8 cellular contexts compared by ENCODE assay signal in the genomic region with DNA sequence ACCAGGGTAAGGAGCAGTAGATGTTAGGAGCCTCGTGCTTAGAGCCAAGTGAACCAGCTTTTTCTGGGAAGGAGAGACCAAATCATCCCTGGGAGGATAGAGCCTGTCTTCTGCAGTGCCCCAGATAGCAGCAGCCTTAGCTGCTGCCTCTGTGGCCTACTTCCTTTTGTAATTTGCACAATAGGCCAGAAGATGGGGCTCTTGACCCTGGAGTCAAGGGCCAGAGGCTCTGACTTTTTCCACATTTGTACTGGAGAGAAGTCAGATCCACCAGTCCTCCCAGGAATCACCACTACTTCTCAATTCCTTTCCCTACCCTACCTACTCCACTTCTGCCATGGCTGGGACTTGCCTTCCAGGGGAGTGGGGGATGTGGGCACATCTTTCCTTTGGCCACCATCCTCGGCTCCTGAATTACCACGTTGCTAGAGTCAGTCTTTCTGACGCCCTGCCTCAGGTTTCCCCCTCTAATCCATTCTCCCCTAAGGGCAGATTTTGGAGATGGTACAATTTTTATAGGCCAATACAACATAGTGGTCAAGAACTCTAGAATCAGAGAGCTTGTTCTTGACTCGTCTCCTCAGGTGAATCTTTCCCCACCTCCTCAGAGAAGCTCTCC. TPM values are rescaled to one million over a fixed set of nuclear protein-coding genes. Genes with fewer than 3 reads are reported as not detected.
DNase-seq lines count a peak whose midpoint lies in the region; ATAC-seq and TF ChIP-seq lines count a peak whose summit lies in the region.

No MANE protein-coding gene starts in this region.

- no peaks in the 10 kb centered on the region for H4K20me1 ChIP-seq in hepatocyte (ENCODE audit: insufficient read depth, poor library complexity, severe bottlenecking)

- H3K36me3 ChIP-seq in hepatocyte (replicated peaks; ENCODE audit: insufficient read depth, low read depth) = no peaks in the 10 kb centered on the region
- H3K36me3 ChIP-seq in vagina = no peaks in the 10 kb centered on the region

- no peaks in the 10 kb centered on the region for H3K9me2 ChIP-seq in hepatocyte (replicated peaks; ENCODE audit: insufficient read depth)

- 60% methylated on average over 5 of the region's 5 CpGs for WGBS in hepatocyte (ENCODE audit: low lambda C conversion rate, missing lambda C conversion rate)

- no peaks in the 10 kb centered on the region for H3K4me1 ChIP-seq in hepatocyte (ENCODE audit: insufficient read depth)
- H3K4me1 ChIP-seq in vagina = peaks cover 12% of the 10 kb centered on the region

- H3K79me2 ChIP-seq in hepatocyte = no peaks in the 10 kb centered on the region

- no peak overlapping the region for H2AFZ ChIP-seq in hepatocyte

- H3K27me3 ChIP-seq in hepatocyte (no peaks in the 10 kb centered on the region), vagina (no peaks in the 10 kb centered on the region)

- H3K4me3 ChIP-seq in hepatocyte (no peak overlapping the region), vagina (no peak overlapping the region)

- H3K27ac ChIP-seq in hepatocyte (no peak overlapping the region), vagina (no peak overlapping the region)

- H3K4me2 ChIP-seq in hepatocyte = no peak overlapping the region

- TF ChIP-seq CTCF in hepatocyte (IDR thresholded peaks at IDR 0.05; ENCODE audit: poor library complexity) (peak; percentile 70), vagina (IDR thresholded peaks at IDR 0.05) (peak in 1 of 3 experiments; percentile 8)

- intact Hi-C loops in vagina (cut with DNase I) = no loop called here

- no peak for ATAC-seq in HG03108 (IDR thresholded peaks at IDR 0.05; ENCODE audit: unreplicated experiment)

- DNase-seq in GM03348 (ENCODE audit: low spot score) = peak; percentile 83
- peak; percentile 72 for DNase-seq in M059J (ENCODE audit: low read depth)
- peak; percentile 59 for DNase-seq in RKO (ENCODE audit: low spot score)
- DNase-seq in anterior cingulate cortex (lab: John Stamatoyannopoulos, UW) = peak in 47 of 58 donors; percentile 3 to 84 (median 34)
- DNase-seq in hepatocyte (ENCODE audit: low spot score) = peak; percentile 82
- DNase-seq in smooth muscle cell of the brain vasculature (ENCODE audit: low read depth, low spot score) = peak; percentile 24
- no peak for DNase-seq in vagina (ENCODE audit: extremely low spot score in 2 of 2)

- no peak for TF ChIP-seq POLR2A in vagina (IDR thresholded peaks at IDR 0.05)

- no peaks in the 10 kb centered on the region for H3K9me3 ChIP-seq in hepatocyte (ENCODE audit: low read depth)
- H3K9me3 ChIP-seq in vagina = no peaks in the 10 kb centered on the region

RNA-seq across cellular contexts. Expression of gene SLC4A8, which starts 3.3 kb away (rescaled TPM):
- 2.5 and 12.3 TPM in 2 replicates for total RNA-seq in M059J (2014; rRNA removed; shearing (Covaris generic))
- total RNA-seq in hepatocyte = 9.4 and 18.0 TPM in 2 replicates
- 14.9 and 20.3 TPM in 2 replicates for polyA plus RNA-seq in hepatocyte
- 0.74 TPM for total RNA-seq in vagina

RNA-seq across cellular contexts. Expression of gene GALNT6, which starts 30.2 kb away (rescaled TPM):
- 31.4 and 48.0 TPM in 2 replicates for total RNA-seq in M059J (2014; rRNA removed; shearing (Covaris generic))
- total RNA-seq in hepatocyte (28.4 and 41.3 TPM in 2 replicates), vagina (12.5 TPM)
- polyA plus RNA-seq in hepatocyte = 30.7 and 33.3 TPM in 2 replicates

Comparison
In these comparisons a context has a peak if more than half of its experiments do, and no peak if none do; other contexts are left out.
1. DNase-seq: peak in GM03348 (single experiment), M059J (single experiment), RKO (single experiment), anterior cingulate cortex (47 of 58), hepatocyte (single experiment) and smooth muscle cell of the brain vasculature (single experiment); none in vagina (0 of 2).